19 cellular contexts compared by ENCODE assay signal in genomic region chr15:69395991-69396390, GRCh38. TPM values are rescaled to one million over a fixed set of nuclear protein-coding genes. Genes with fewer than 3 reads are reported as not detected.
DNase-seq lines count a peak whose midpoint lies in the region; ATAC-seq and TF ChIP-seq lines count a peak whose summit lies in the region.
"Had no signal": no experiment of that assay in that cellular context is flagged by ENCODE, and none has a peak within 500 bp of the region (broad histone marks: within the 10 kb centered on the region; RNA-seq: fewer than 3 reads in every experiment).

No MANE protein-coding gene starts in this region.

- no peaks in the 10 kb centered on the region for H3K27me3 Mint-ChIP-seq in endodermal cell (ENCODE audit: insufficient read depth)

- DNase-seq in DMS 273 (lab: John Stamatoyannopoulos, UW; ENCODE audit: unreplicated experiment) (peak; percentile 5), DMS 273 treated with DMSO at 0.1 percent for 48 hours (lab: John Stamatoyannopoulos, UW) (no peak), cerebellum (ENCODE audit: low spot score) (peak; percentile 81), endodermal cell (no peak)
- DNase-seq in activated CD8-positive, alpha-beta memory T cell treated with anti-CD3 and anti-CD28 coated beads for 24 hours, result peak; percentile 53
- no peak for DNase-seq in activated CD8-positive, alpha-beta memory T cell treated with anti-CD3 and anti-CD28 coated beads, Interleukin-2, amount 50 U/mL, for 4 hours
- DNase-seq: AML-193; CD4-positive, alpha-beta memory T cell; DMS53; GDM1; GOT3; H7; HFFc6 had no signal

- no peaks in the 10 kb centered on the region for H3K9me3 ChIP-seq in endodermal cell (ENCODE audit: control insufficient read depth, low read length)
- H3K9me3 ChIP-seq: A549 had no signal

- H3K4me1 ChIP-seq in endodermal cell (ENCODE audit: control insufficient read depth, insufficient read depth, low read length), result no peaks in the 10 kb centered on the region

- H3K36me3 Mint-ChIP-seq in endodermal cell (ENCODE audit: low read depth), result peaks cover 34% of the 10 kb centered on the region
- H3K36me3 Mint-ChIP-seq: CD4-positive, alpha-beta memory T cell had no signal

- no peak overlapping the region for H3K27ac ChIP-seq in endodermal cell (ENCODE audit: low read depth, low read length)
- H3K27ac ChIP-seq: 22Rv1, A549, C4-2B, HL-60 had no signal

- no peak overlapping the region for H3K27ac Mint-ChIP-seq in endodermal cell
- H3K27ac Mint-ChIP-seq: HFFc6 had no signal

- H3K9me3 Mint-ChIP-seq in endodermal cell, result no peaks in the 10 kb centered on the region
- H3K9me3 Mint-ChIP-seq: CD4-positive, alpha-beta memory T cell; HFFc6 had no signal

- no peak overlapping the region for H3K4me3 Mint-ChIP-seq in endodermal cell
- H3K4me3 Mint-ChIP-seq: CD4-positive, alpha-beta memory T cell; HFFc6 had no signal

- H3K4me1 Mint-ChIP-seq in endodermal cell, result peaks cover 7% of the 10 kb centered on the region

- no peaks in the 10 kb centered on the region for H3K27me3 ChIP-seq in endodermal cell (ENCODE audit: control insufficient read depth, insufficient read depth, low read length, poor library complexity, severe bottlenecking)

- peaks cover 45% of the 10 kb centered on the region for H3K36me3 ChIP-seq in endodermal cell (ENCODE audit: control insufficient read depth, insufficient read depth, low read length)

- H3K9ac ChIP-seq in endodermal cell (ENCODE audit: extremely low read depth, low read length, poor library complexity, severe bottlenecking), result no peak overlapping the region

- WGBS in endodermal cell (ENCODE audit: insufficient coverage in 1 of 2, insufficient read length in 1 of 2), 2 experiments, result 90 to 96% methylated on average over 5 of the region's 5 CpGs

- no peak for ATAC-seq in GM18870 (IDR thresholded peaks at IDR 0.05; ENCODE audit: unreplicated experiment)
- ATAC-seq: A549, HCT116 had no signal

- no peak for TF ChIP-seq CTCF in endodermal cell (conservative IDR thresholded peaks at IDR 0.05)

- H3K4me3 ChIP-seq in endodermal cell (ENCODE audit: low read length), result no peak overlapping the region
- H3K4me3 ChIP-seq: A549 had no signal

RNA-seq across cellular contexts. Expression of gene KIF23, which starts 18.2 kb away (rescaled TPM):
- total RNA-seq in cerebellum (14.9 TPM), endodermal cell (10 to 100 TPM; 53.4 to 82.6 TPM)
- 58.7 TPM for polyA plus RNA-seq in endodermal cell (2013, experiment 1 of 2)
- 62.1 TPM for polyA plus RNA-seq in endodermal cell (2013, experiment 2 of 2)
- polyA plus RNA-seq: CD4-positive, alpha-beta memory T cell had no signal

RNA-seq across cellular contexts. Expression of gene RPLP1, which starts 56.6 kb away (rescaled TPM):
- 45.1 TPM for total RNA-seq in cerebellum
- 1,000 to 10,000 TPM; 1,560 to 1,563 TPM for total RNA-seq in endodermal cell
- 2,242 TPM for polyA plus RNA-seq in endodermal cell (2013, experiment 1 of 2)
- polyA plus RNA-seq in endodermal cell (2013, experiment 2 of 2), result 2,014 TPM

Comparison
In these comparisons a context has a peak if more than half of its experiments do, and no peak if none do; other contexts are left out.
1. DNase-seq: peak in DMS 273 (single experiment), activated CD8-positive, alpha-beta memory T cell treated with anti-CD3 and anti-CD28 coated beads for 24 hours (single experiment) and cerebellum (single experiment); none in DMS 273 treated with DMSO at 0.1 percent for 48 hours (single experiment), activated CD8-positive, alpha-beta memory T cell treated with anti-CD3 and anti-CD28 coated beads, Interleukin-2, amount 50 U/mL, for 4 hours (single experiment) and endodermal cell (single experiment).
2. RNA of gene RPLP1, which starts 56.6 kb away (total RNA-seq): 1,560 to 1,563 TPM in endodermal cell; 45.1 TPM in cerebellum (single experiment); every median in the first group is over 10 times any median in the second.